In the genomic region with DNA sequence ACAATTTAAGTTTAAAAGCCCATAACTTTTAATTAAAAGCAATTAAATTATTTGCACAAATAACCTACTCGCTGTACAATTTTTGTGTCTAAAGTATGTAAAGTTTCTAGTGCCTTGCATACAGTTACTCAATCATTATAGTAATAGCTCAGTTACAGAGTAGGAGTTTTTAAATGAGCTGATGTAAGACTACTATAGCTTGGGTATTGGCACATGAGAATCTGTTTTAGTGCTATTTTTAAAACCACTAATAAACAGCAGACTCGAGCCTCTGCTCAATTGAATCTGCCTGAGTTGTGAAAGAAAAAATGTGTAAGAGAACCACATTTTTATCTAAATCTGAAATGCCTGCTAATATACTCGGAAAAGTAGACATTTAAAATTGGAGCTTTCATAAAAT, we compare ENCODE assay signal across 18 cellular contexts. TPM values are rescaled to one million over a fixed set of nuclear protein-coding genes. Genes with fewer than 3 reads are reported as not detected.
A peak's percentile ranks its signal among the peaks of the same experiment; 100 is the strongest.
DNase-seq lines count a peak whose midpoint lies in the region; ATAC-seq and TF ChIP-seq lines count a peak whose summit lies in the region.
"Had no signal": no experiment of that assay in that cellular context is flagged by ENCODE, and none has a peak within 500 bp of the region (broad histone marks: within the 10 kb centered on the region; RNA-seq: fewer than 3 reads in every experiment).

No MANE protein-coding gene starts in this region.

- H3K4me1 ChIP-seq in heart left ventricle (peaks cover 0 to 42% (median 20%) of the 10 kb centered on the region in 12 donors), psoas muscle (peaks cover 21% of the 10 kb centered on the region), breast epithelium (no peaks in the 10 kb centered on the region)

- H3K9me3 Mint-ChIP-seq in activated T-helper 2 cell treated with anti-CD3 and anti-CD28 coated beads, Interferon-gamma antibody, Interleukin-2, Interleukin-4, amounts not matched to agents 10 μg/mL and 5 μg/mL and 100 μg/mL, durations not matched to agents 14 hours and 24 hours and 36 hours: no peaks in the 10 kb centered on the region
- H3K9me3 Mint-ChIP-seq: CD4-positive, alpha-beta memory T cell; naive thymus-derived CD4-positive, alpha-beta T cell had no signal

- ATAC-seq in heart left ventricle: peak in 3 of 4 donors; percentile 53 to 64 (median 58)
- peak; percentile 57 to 75 (median 70) for ATAC-seq in psoas muscle
- ATAC-seq: gastroesophageal sphincter; naive thymus-derived CD4-positive, alpha-beta T cell had no signal

- H3K4me1 Mint-ChIP-seq in activated T-helper 2 cell treated with anti-CD3 and anti-CD28 coated beads, Interferon-gamma antibody, Interleukin-2, Interleukin-4, amounts not matched to agents 10 μg/mL and 5 μg/mL and 100 μg/mL, durations not matched to agents 14 hours and 24 hours and 36 hours (ENCODE audit: low read depth): no peaks in the 10 kb centered on the region
- H3K4me1 Mint-ChIP-seq: CD4-positive, alpha-beta memory T cell; naive thymus-derived CD4-positive, alpha-beta T cell had no signal

- WGBS in heart left ventricle, 4 donors: 36 to 40% (median 39%) methylated on average over 3 of the region's 3 CpGs
- WGBS in psoas muscle, 3 donors: 26 to 52% (median 29%) methylated on average over 3 of the region's 3 CpGs

- intact Hi-C loops in heart left ventricle (cut with DNase I): loop anchor here in 7 of 10 donors (2.0 to 10.0 kb wide), 7 partner anchors 30 to 120 kb away; partner anchors contain the start of gene CTNNA3 (in 1 of the 7)
- intact Hi-C loops in psoas muscle (cut with DNase I): no loop called here
- intact Hi-C loops in breast epithelium (cut with DNase I; ENCODE audit: low total_unique reads): no loop called here
- intact Hi-C loops in activated T-helper 2 cell treated with anti-CD3 and anti-CD28 coated beads, Interferon-gamma antibody, Interleukin-2, Interleukin-4, amounts not matched to agents 10 μg/mL and 5 μg/mL and 100 μg/mL, durations not matched to agents 14 hours and 24 hours and 36 hours (cut with micrococcal nuclease): no loop called here

- H3K27ac ChIP-seq in heart left ventricle (peak overlapping the region; percentile 8 to 72 (median 50)), psoas muscle (peak overlapping the region; percentile 91), breast epithelium (no peak overlapping the region)

- H3K4me3 ChIP-seq in heart left ventricle (peak overlapping the region in 10 of 12 donors; percentile 4 to 46 (median 34)), psoas muscle (peak overlapping the region; percentile 63), breast epithelium (no peak overlapping the region)
- H3K4me3 ChIP-seq: lung had no signal

- H3K27ac Mint-ChIP-seq in activated T-helper 2 cell treated with anti-CD3 and anti-CD28 coated beads, Interferon-gamma antibody, Interleukin-2, Interleukin-4, amounts not matched to agents 10 μg/mL and 5 μg/mL and 100 μg/mL, durations not matched to agents 14 hours and 24 hours and 36 hours: no peak overlapping the region
- H3K27ac Mint-ChIP-seq: CD4-positive, alpha-beta memory T cell; progenitor cell of endocrine pancreas had no signal

- H3K27me3 ChIP-seq in heart left ventricle (no peaks in the 10 kb centered on the region), psoas muscle (ENCODE audit: insufficient read depth in 3 of 3, low read length in 2 of 3) (no peaks in the 10 kb centered on the region), breast epithelium (no peaks in the 10 kb centered on the region)
- H3K27me3 ChIP-seq: gastroesophageal sphincter had no signal

- H3K9me3 ChIP-seq in heart left ventricle (no peaks in the 10 kb centered on the region), psoas muscle (no peaks in the 10 kb centered on the region), breast epithelium (no peaks in the 10 kb centered on the region)
- H3K9me3 ChIP-seq: gastroesophageal sphincter had no signal

- TF ChIP-seq POLR2A in heart left ventricle (IDR thresholded peaks at IDR 0.05): no peak
- no peak for TF ChIP-seq POLR2A in breast epithelium (IDR thresholded peaks at IDR 0.05)

- peak; percentile 9 for DNase-seq in HCEC 1CT
- peak; percentile 43 for DNase-seq in amniotic epithelial cell (ENCODE audit: low read depth)
- no peak for DNase-seq in heart left ventricle
- no peak for DNase-seq in psoas muscle
- DNase-seq in NCI-H524 (lab: John Stamatoyannopoulos, UW): no peak
- DNase-seq in A172 (ENCODE audit: low spot score): no peak
- DNase-seq in breast epithelium (ENCODE audit: low spot score in 2 of 2): no peak
- no peak for DNase-seq in activated T-helper 2 cell treated with anti-CD3 and anti-CD28 coated beads, Interferon-gamma antibody, Interleukin-2, Interleukin-4, amounts not matched to agents 10 μg/mL and 5 μg/mL and 100 μg/mL, durations not matched to agents 14 hours and 24 hours and 36 hours (ENCODE audit: low spot score)
- DNase-seq: activated CD4-positive, alpha-beta T cell treated with anti-CD3 and anti-CD28 coated beads, Interleukin-2, amount 50 U/mL, for 4 hours; activated naive CD4-positive, alpha-beta T cell treated with anti-CD3 and anti-CD28 coated beads, Interleukin-2, amount 50 U/mL, for 16 hours; CD4-positive, alpha-beta memory T cell; naive thymus-derived CD4-positive, alpha-beta T cell; stimulated activated CD4-positive, alpha-beta T cell treated with anti-CD3 and anti-CD28 coated beads, Interleukin-15, amount 100 ng/mL, for 24 hours; stimulated activated naive CD4-positive, alpha-beta T cell had no signal

- no peaks in the 10 kb centered on the region for H3K36me3 ChIP-seq in heart left ventricle
- no peaks in the 10 kb centered on the region for H3K36me3 ChIP-seq in psoas muscle (ENCODE audit: insufficient read depth in 1 of 2, low read depth in 1 of 2)
- no peaks in the 10 kb centered on the region for H3K36me3 ChIP-seq in breast epithelium
- H3K36me3 ChIP-seq: gastroesophageal sphincter had no signal

- peaks cover 14% of the 10 kb centered on the region for H3K27me3 Mint-ChIP-seq in activated T-helper 2 cell treated with anti-CD3 and anti-CD28 coated beads, Interferon-gamma antibody, Interleukin-2, Interleukin-4, amounts not matched to agents 10 μg/mL and 5 μg/mL and 100 μg/mL, durations not matched to agents 14 hours and 24 hours and 36 hours (ENCODE audit: low read depth)

- TF ChIP-seq CTCF in heart left ventricle (IDR thresholded peaks at IDR 0.05): no peak
- TF ChIP-seq CTCF in psoas muscle (IDR thresholded peaks at IDR 0.05): no peak
- TF ChIP-seq CTCF in breast epithelium (IDR thresholded peaks at IDR 0.05): no peak

- H3K36me3 Mint-ChIP-seq in activated T-helper 2 cell treated with anti-CD3 and anti-CD28 coated beads, Interferon-gamma antibody, Interleukin-2, Interleukin-4, amounts not matched to agents 10 μg/mL and 5 μg/mL and 100 μg/mL, durations not matched to agents 14 hours and 24 hours and 36 hours (ENCODE audit: low read depth): no peaks in the 10 kb centered on the region
- H3K36me3 Mint-ChIP-seq: CD4-positive, alpha-beta memory T cell; naive thymus-derived CD4-positive, alpha-beta T cell had no signal

- H3K4me3 Mint-ChIP-seq in activated T-helper 2 cell treated with anti-CD3 and anti-CD28 coated beads, Interferon-gamma antibody, Interleukin-2, Interleukin-4, amounts not matched to agents 10 μg/mL and 5 μg/mL and 100 μg/mL, durations not matched to agents 14 hours and 24 hours and 36 hours (ENCODE audit: low read depth): no peak overlapping the region
- H3K4me3 Mint-ChIP-seq: CD4-positive, alpha-beta memory T cell; naive thymus-derived CD4-positive, alpha-beta T cell had no signal

RNA-seq across cellular contexts. Expression of gene CTNNA3, which starts 31.1 kb away (rescaled TPM):
- total RNA-seq in heart left ventricle (100 to 1,000 TPM in 5 of 9 donors, 10 to 100 TPM in 4; 41.0 to 200 (median 116) TPM), psoas muscle (10 to 100 TPM; 28.1 to 66.2 (median 46.5) TPM), breast epithelium (1 to 10 TPM in 1 of 3 donors, under 1 TPM in 2; 0.33 to 1.1 (median 0.59) TPM)
- polyA plus RNA-seq in heart left ventricle (1 to 10 TPM; 4.8 to 5.0 TPM), psoas muscle (1 to 10 TPM in 2 of 3 donors, under 1 TPM in 1; 0.85 to 5.2 (median 1.9) TPM)
- under 0.01 TPM in 1 of 2 replicates, not detected in the other for total RNA-seq in A172 (2014; rRNA removed; shearing (Covaris generic))
- total RNA-seq in activated T-helper 2 cell treated with anti-CD3 and anti-CD28 coated beads, Interferon-gamma antibody, Interleukin-2, Interleukin-4, amounts not matched to agents 10 μg/mL and 5 μg/mL and 100 μg/mL, durations not matched to agents 14 hours and 24 hours and 36 hours: not detected in 2 replicates
- total RNA-seq: CD4-positive, alpha-beta memory T cell; RPMI7951 had no signal
- polyA plus RNA-seq: CD4-positive, alpha-beta memory T cell had no signal

Comparison
In these comparisons a context has a peak if more than half of its experiments do, and no peak if none do; other contexts are left out.
1. DNase-seq: peak in HCEC 1CT (single experiment) and amniotic epithelial cell (single experiment); none in heart left ventricle (0 of 5), psoas muscle (0 of 2), NCI-H524 (0 of 2), A172 (single experiment), breast epithelium (0 of 2) and activated T-helper 2 cell treated with anti-CD3 and anti-CD28 coated beads, Interferon-gamma antibody, Interleukin-2, Interleukin-4, amounts not matched to agents 10 μg/mL and 5 μg/mL and 100 μg/mL, durations not matched to agents 14 hours and 24 hours and 36 hours (single experiment).
2. H3K27ac ChIP-seq: peak in heart left ventricle (12 of 12) and psoas muscle (single experiment); none in breast epithelium (0 of 2).
3. H3K4me3 ChIP-seq: peak in heart left ventricle (10 of 12) and psoas muscle (single experiment); none in breast epithelium (0 of 3).
4. RNA of gene CTNNA3, which starts 31.1 kb away (total RNA-seq): 41.0 to 200 TPM in heart left ventricle and 28.1 to 66.2 TPM in psoas muscle; 0.33 to 1.1 TPM in breast epithelium, under 0.01 TPM in A172 and not detected in activated T-helper 2 cell treated with anti-CD3 and anti-CD28 coated beads, Interferon-gamma antibody, Interleukin-2, Interleukin-4, amounts not matched to agents 10 μg/mL and 5 μg/mL and 100 μg/mL, durations not matched to agents 14 hours and 24 hours and 36 hours; every median in the first group is over 10 times any median in the second.
5. intact Hi-C loops: an anchor here in heart left ventricle (2.0 to 10.0 kb wide); none called in psoas muscle, breast epithelium and activated T-helper 2 cell treated with anti-CD3 and anti-CD28 coated beads, Interferon-gamma antibody, Interleukin-2, Interleukin-4, amounts not matched to agents 10 μg/mL and 5 μg/mL and 100 μg/mL, durations not matched to agents 14 hours and 24 hours and 36 hours.